In the genomic region with DNA sequence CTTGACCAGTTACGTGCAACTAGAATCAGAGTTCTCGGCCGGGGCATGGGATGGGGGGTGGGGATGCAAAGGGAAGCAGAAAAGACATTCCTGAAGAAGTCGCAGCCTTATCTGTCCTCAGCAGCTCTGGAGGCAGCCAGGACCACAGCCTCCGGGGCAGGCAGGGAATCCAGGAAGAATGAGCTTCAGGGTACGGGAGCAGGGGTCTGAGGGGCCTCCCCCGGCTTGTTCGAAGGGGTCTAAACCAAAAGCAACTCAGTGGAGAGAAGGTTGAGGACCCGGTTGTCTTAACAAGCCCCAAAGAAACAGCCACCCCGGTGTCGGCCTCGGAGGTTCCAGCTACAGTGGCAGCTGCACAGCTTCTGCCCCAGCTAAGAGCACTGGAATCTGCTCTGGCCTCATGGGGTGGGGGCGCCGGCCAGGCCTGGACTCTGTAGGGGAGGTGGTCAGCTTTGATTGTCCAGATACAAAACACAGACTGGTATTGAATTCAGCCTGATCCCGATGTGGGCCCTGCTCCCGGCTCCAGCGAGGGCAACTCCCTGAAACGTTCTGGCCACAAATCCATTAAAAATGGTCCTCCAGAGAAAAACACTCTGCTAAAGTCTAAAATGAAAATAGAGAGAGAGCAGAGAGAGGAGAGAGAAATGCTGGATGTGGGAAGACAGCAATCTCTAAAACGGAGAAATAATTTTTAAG, we compare ENCODE assay signal across 1 cellular context.
TF ChIP-seq lines count a peak whose summit lies in the region.

No MANE protein-coding gene starts in this region.

TF ChIP-seq in WTC11, 78 proteins besides CTCF, POLR2A, EP300 and RAD21 (continued from another document):
- TF ChIP-seq, protein P1, sequence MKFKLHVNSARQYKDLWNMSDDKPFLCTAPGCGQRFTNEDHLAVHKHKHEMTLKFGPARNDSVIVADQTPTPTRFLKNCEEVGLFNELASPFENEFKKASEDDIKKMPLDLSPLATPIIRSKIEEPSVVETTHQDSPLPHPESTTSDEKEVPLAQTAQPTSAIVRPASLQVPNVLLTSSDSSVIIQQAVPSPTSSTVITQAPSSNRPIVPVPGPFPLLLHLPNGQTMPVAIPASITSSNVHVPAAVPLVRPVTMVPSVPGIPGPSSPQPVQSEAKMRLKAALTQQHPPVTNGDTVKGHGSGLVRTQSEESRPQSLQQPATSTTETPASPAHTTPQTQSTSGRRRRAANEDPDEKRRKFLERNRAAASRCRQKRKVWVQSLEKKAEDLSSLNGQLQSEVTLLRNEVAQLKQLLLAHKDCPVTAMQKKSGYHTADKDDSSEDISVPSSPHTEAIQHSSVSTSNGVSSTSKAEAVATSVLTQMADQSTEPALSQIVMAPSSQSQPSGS (CRISPR knock-in tag; IDR thresholded peaks at IDR 0.05; ENCODE audit: borderline replicate concordance, low read depth), result no peak
- TF ChIP-seq, protein P2, sequence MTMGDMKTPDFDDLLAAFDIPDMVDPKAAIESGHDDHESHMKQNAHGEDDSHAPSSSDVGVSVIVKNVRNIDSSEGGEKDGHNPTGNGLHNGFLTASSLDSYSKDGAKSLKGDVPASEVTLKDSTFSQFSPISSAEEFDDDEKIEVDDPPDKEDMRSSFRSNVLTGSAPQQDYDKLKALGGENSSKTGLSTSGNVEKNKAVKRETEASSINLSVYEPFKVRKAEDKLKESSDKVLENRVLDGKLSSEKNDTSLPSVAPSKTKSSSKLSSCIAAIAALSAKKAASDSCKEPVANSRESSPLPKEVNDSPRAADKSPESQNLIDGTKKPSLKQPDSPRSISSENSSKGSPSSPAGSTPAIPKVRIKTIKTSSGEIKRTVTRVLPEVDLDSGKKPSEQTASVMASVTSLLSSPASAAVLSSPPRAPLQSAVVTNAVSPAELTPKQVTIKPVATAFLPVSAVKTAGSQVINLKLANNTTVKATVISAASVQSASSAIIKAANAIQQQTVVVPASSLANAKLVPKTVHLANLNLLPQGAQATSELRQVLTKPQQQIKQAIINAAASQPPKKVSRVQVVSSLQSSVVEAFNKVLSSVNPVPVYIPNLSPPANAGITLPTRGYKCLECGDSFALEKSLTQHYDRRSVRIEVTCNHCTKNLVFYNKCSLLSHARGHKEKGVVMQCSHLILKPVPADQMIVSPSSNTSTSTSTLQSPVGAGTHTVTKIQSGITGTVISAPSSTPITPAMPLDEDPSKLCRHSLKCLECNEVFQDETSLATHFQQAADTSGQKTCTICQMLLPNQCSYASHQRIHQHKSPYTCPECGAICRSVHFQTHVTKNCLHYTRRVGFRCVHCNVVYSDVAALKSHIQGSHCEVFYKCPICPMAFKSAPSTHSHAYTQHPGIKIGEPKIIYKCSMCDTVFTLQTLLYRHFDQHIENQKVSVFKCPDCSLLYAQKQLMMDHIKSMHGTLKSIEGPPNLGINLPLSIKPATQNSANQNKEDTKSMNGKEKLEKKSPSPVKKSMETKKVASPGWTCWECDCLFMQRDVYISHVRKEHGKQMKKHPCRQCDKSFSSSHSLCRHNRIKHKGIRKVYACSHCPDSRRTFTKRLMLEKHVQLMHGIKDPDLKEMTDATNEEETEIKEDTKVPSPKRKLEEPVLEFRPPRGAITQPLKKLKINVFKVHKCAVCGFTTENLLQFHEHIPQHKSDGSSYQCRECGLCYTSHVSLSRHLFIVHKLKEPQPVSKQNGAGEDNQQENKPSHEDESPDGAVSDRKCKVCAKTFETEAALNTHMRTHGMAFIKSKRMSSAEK (CRISPR knock-in tag; IDR thresholded peaks at IDR 0.05; ENCODE audit: borderline replicate concordance), result no peak
- TF ChIP-seq, protein P3, sequence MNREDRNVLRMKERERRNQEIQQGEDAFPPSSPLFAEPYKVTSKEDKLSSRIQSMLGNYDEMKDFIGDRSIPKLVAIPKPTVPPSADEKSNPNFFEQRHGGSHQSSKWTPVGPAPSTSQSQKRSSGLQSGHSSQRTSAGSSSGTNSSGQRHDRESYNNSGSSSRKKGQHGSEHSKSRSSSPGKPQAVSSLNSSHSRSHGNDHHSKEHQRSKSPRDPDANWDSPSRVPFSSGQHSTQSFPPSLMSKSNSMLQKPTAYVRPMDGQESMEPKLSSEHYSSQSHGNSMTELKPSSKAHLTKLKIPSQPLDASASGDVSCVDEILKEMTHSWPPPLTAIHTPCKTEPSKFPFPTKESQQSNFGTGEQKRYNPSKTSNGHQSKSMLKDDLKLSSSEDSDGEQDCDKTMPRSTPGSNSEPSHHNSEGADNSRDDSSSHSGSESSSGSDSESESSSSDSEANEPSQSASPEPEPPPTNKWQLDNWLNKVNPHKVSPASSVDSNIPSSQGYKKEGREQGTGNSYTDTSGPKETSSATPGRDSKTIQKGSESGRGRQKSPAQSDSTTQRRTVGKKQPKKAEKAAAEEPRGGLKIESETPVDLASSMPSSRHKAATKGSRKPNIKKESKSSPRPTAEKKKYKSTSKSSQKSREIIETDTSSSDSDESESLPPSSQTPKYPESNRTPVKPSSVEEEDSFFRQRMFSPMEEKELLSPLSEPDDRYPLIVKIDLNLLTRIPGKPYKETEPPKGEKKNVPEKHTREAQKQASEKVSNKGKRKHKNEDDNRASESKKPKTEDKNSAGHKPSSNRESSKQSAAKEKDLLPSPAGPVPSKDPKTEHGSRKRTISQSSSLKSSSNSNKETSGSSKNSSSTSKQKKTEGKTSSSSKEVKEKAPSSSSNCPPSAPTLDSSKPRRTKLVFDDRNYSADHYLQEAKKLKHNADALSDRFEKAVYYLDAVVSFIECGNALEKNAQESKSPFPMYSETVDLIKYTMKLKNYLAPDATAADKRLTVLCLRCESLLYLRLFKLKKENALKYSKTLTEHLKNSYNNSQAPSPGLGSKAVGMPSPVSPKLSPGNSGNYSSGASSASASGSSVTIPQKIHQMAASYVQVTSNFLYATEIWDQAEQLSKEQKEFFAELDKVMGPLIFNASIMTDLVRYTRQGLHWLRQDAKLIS (CRISPR knock-in tag; IDR thresholded peaks at IDR 0.05; ENCODE audit: borderline replicate concordance), result no peak
- TF ChIP-seq, protein P4, sequence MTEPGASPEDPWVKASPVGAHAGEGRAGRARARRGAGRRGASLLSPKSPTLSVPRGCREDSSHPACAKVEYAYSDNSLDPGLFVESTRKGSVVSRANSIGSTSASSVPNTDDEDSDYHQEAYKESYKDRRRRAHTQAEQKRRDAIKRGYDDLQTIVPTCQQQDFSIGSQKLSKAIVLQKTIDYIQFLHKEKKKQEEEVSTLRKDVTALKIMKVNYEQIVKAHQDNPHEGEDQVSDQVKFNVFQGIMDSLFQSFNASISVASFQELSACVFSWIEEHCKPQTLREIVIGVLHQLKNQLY (CRISPR knock-in tag; IDR thresholded peaks at IDR 0.05), result no peak
- no peak for TF ChIP-seq NFE2L1 (CRISPR knock-in tag; IDR thresholded peaks at IDR 0.05)
- TF ChIP-seq, protein P5, sequence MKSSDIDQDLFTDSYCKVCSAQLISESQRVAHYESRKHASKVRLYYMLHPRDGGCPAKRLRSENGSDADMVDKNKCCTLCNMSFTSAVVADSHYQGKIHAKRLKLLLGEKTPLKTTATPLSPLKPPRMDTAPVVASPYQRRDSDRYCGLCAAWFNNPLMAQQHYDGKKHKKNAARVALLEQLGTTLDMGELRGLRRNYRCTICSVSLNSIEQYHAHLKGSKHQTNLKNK (CRISPR knock-in tag; IDR thresholded peaks at IDR 0.05), result no peak
- TF ChIP-seq, protein P6, sequence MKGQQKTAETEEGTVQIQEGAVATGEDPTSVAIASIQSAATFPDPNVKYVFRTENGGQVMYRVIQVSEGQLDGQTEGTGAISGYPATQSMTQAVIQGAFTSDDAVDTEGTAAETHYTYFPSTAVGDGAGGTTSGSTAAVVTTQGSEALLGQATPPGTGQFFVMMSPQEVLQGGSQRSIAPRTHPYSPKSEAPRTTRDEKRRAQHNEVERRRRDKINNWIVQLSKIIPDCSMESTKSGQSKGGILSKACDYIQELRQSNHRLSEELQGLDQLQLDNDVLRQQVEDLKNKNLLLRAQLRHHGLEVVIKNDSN (CRISPR knock-in tag; IDR thresholded peaks at IDR 0.05), result no peak
- TF ChIP-seq, protein P7, sequence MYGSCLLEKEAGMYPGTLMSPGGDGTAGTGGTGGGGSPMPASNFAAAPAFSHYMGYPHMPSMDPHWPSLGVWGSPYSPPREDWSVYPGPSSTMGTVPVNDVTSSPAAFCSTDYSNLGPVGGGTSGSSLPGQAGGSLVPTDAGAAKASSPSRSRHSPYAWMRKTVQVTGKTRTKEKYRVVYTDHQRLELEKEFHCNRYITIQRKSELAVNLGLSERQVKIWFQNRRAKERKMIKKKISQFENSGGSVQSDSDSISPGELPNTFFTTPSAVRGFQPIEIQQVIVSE (CRISPR knock-in tag; IDR thresholded peaks at IDR 0.05; ENCODE audit: borderline replicate concordance), result no peak
TF ChIP-seq in WTC11: peak in this region for 0.
